8 cellular contexts compared by ENCODE assay signal in the genomic region with DNA sequence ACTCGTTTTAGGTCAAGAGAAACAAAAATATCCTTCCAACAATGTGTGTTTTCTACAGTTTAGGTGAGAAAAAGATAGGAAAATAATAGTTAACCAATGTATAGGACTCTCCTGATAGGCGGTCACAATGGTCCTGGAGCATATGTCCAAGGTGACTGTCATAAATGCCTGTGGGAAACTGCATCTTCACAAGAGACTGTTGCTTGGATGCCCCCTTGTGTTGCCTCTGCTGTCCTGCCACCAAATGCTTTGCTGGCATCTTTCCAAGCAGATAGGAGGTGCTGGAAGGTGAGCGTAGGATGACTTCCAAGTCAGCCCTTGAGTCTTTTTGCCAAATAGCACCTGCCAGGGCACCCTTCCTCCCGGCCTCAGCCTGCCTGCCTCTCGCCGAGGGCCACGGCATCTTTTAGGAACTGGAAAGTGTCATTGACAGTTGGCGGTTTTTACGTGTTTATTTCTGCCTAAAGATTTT. TPM values are rescaled to one million over a fixed set of nuclear protein-coding genes. Genes with fewer than 3 reads are reported as not detected.
DNase-seq lines count a peak whose midpoint lies in the region; ATAC-seq and TF ChIP-seq lines count a peak whose summit lies in the region.

No MANE protein-coding gene starts in this region.

- H3K27ac Mint-ChIP-seq in CD4-positive, alpha-beta memory T cell = peak overlapping the region; percentile 89 to 98 (median 95)
- H3K27ac Mint-ChIP-seq in activated naive CD8-positive, alpha-beta T cell treated with anti-CD3 and anti-CD28 coated beads, Interleukin-2, amount 50 U/mL, for 24 hours = peak overlapping the region; percentile 79

- no peaks in the 10 kb centered on the region for H3K27me3 Mint-ChIP-seq in CD4-positive, alpha-beta memory T cell
- no peaks in the 10 kb centered on the region for H3K27me3 Mint-ChIP-seq in activated naive CD8-positive, alpha-beta T cell treated with anti-CD3 and anti-CD28 coated beads, Interleukin-2, amount 50 U/mL, for 24 hours

- H3K27ac ChIP-seq in CD4-positive, alpha-beta memory T cell (ENCODE audit: low read depth, low read length) = peak overlapping the region; percentile 66
- H3K27ac ChIP-seq in RWPE2 (ENCODE audit: poor library complexity, severe bottlenecking) (no peak overlapping the region), iPS DF 6.9 (ENCODE audit: low read length) (no peak overlapping the region)

- peak; percentile 46 for TF ChIP-seq CTCF in RWPE2 (IDR thresholded peaks at IDR 0.05; ENCODE audit: poor library complexity, severe bottlenecking)

- peaks cover 15 to 36% (median 25%) of the 10 kb centered on the region in 4 donors for H3K4me1 Mint-ChIP-seq in CD4-positive, alpha-beta memory T cell
- H3K4me1 Mint-ChIP-seq in activated naive CD8-positive, alpha-beta T cell treated with anti-CD3 and anti-CD28 coated beads, Interleukin-2, amount 50 U/mL, for 24 hours = peaks cover 51% of the 10 kb centered on the region

- DNase-seq in CD4-positive, alpha-beta memory T cell = peak; percentile 76 to 84 (median 79)
- DNase-seq in HUDEP-2 (lab: John Stamatoyannopoulos, UW; ENCODE audit: unreplicated experiment in 76 of 76) (peak in 73 of 76 experiments; percentile 4 to 86 (median 55)), RWPE2 (ENCODE audit: low spot score) (no peak), iPS DF 6.9 (ENCODE audit: low read depth, low spot score) (peak; percentile 41)
- peak; percentile 46 for DNase-seq in activated naive CD8-positive, alpha-beta T cell treated with anti-CD3 and anti-CD28 coated beads, Interleukin-2, amount 50 U/mL, for 24 hours
- DNase-seq in stimulated activated CD4-positive, alpha-beta T cell treated with anti-CD3 and anti-CD28 coated beads, TNF-alpha, amount 100 ng/mL, for 24 hours (ENCODE audit: low read depth in 3 of 3) = peak; percentile 6 to 44 (median 42)

- peaks cover 8% of the 10 kb centered on the region for H3K36me3 ChIP-seq in CD4-positive, alpha-beta memory T cell (ENCODE audit: insufficient read depth, low read length)
- H3K36me3 ChIP-seq in RWPE2 (ENCODE audit: low read depth) (peaks cover 23% of the 10 kb centered on the region), iPS DF 6.9 (ENCODE audit: control insufficient read depth, insufficient read depth, low read length) (peaks cover 5% of the 10 kb centered on the region; the same call in 1 of the 2 replicates)

- POLR2A ChIA-PET in CD4-positive, alpha-beta memory T cell (lab: Charles Lee; ENCODE audit: partially characterized antibody) = interaction anchor here (1.1 to 3.7 kb wide), 2 partner anchors 25 to 72 kb away, joined by 4 to 23 read pairs; partner anchors contain the start of gene SACM1L

- H3K4me3 Mint-ChIP-seq in CD4-positive, alpha-beta memory T cell = peak overlapping the region; percentile 87 to 98 (median 92)
- H3K4me3 Mint-ChIP-seq in activated naive CD8-positive, alpha-beta T cell treated with anti-CD3 and anti-CD28 coated beads, Interleukin-2, amount 50 U/mL, for 24 hours = peak overlapping the region; percentile 77

- intact Hi-C loops in CD4-positive, alpha-beta memory T cell (cut with micrococcal nuclease) = loop anchor here (1.0 to 5.0 kb wide), 7 partner anchors 24 to 628 kb away; partner anchors contain the start of gene SACM1L

- no CpG with 5 or more reads among the region's 9 CpGs for WGBS in iPS DF 6.9 (ENCODE audit: insufficient coverage, insufficient read length)

- H3K4me3 ChIP-seq in CD4-positive, alpha-beta memory T cell (ENCODE audit: low read length in 2 of 2) = peak overlapping the region; percentile 70
- no peak overlapping the region for H3K4me3 ChIP-seq in RWPE2 (ENCODE audit: severe bottlenecking)
- H3K4me3 ChIP-seq in iPS DF 6.9 (ENCODE audit: low read length) = no peak overlapping the region

- H3K9me3 ChIP-seq in CD4-positive, alpha-beta memory T cell (ENCODE audit: control insufficient read depth in 1 of 2, low read length in 2 of 2) = no peaks in the 10 kb centered on the region
- H3K9me3 ChIP-seq in RWPE2 (ENCODE audit: severe bottlenecking) (no peaks in the 10 kb centered on the region), iPS DF 6.9 (ENCODE audit: control insufficient read depth, insufficient read depth, low read length) (no peaks in the 10 kb centered on the region)

- ATAC-seq in RWPE2 (ENCODE audit: low read depth) (no peak), GM21825 (IDR thresholded peaks at IDR 0.05; ENCODE audit: unreplicated experiment) (no peak), GM21529 (IDR thresholded peaks at IDR 0.05; ENCODE audit: unreplicated experiment) (no peak)
- no peak for ATAC-seq in activated naive CD8-positive, alpha-beta T cell treated with anti-CD3 and anti-CD28 coated beads, Interleukin-2, amount 50 U/mL, for 24 hours

- CTCF ChIA-PET in CD4-positive, alpha-beta memory T cell (lab: Charles Lee; ENCODE audit: partially characterized antibody) = interaction anchor here (0.9 to 15.4 kb wide), 13 partner anchors 8 to 630 kb away, joined by 3 to 471 read pairs (median 6); partner anchors contain the start of gene SACM1L

- peaks cover 22% of the 10 kb centered on the region for H3K4me1 ChIP-seq in CD4-positive, alpha-beta memory T cell (ENCODE audit: insufficient read depth, low read length)
- H3K4me1 ChIP-seq in RWPE2 (ENCODE audit: insufficient read depth, poor library complexity, severe bottlenecking) = peaks cover 18% of the 10 kb centered on the region
- no peaks in the 10 kb centered on the region for H3K4me1 ChIP-seq in iPS DF 6.9 (ENCODE audit: control insufficient read depth, insufficient read depth, low read length)

- H3K9me3 Mint-ChIP-seq in CD4-positive, alpha-beta memory T cell = no peaks in the 10 kb centered on the region
- no peaks in the 10 kb centered on the region for H3K9me3 Mint-ChIP-seq in activated naive CD8-positive, alpha-beta T cell treated with anti-CD3 and anti-CD28 coated beads, Interleukin-2, amount 50 U/mL, for 24 hours

- H3K36me3 Mint-ChIP-seq in CD4-positive, alpha-beta memory T cell = peaks cover 27 to 44% of the 10 kb centered on the region in 2 donors
- peaks cover 30% of the 10 kb centered on the region for H3K36me3 Mint-ChIP-seq in activated naive CD8-positive, alpha-beta T cell treated with anti-CD3 and anti-CD28 coated beads, Interleukin-2, amount 50 U/mL, for 24 hours (ENCODE audit: low read depth)

- H3K27me3 ChIP-seq in CD4-positive, alpha-beta memory T cell (ENCODE audit: insufficient read depth, low read length) = no peaks in the 10 kb centered on the region
- H3K27me3 ChIP-seq in RWPE2 (ENCODE audit: insufficient read depth, poor library complexity, severe bottlenecking) = no peaks in the 10 kb centered on the region
- no peaks in the 10 kb centered on the region for H3K27me3 ChIP-seq in iPS DF 6.9 (ENCODE audit: control insufficient read depth, insufficient read depth, low read length)

RNA-seq across cellular contexts. Expression of gene SACM1L, which starts 24.1 kb away (rescaled TPM):
- total RNA-seq in CD4-positive, alpha-beta memory T cell = 100 to 1,000 TPM in 1 of 2 experiments, 10 to 100 TPM in 1; 95.7 to 104 TPM
- 10 to 100 TPM; 27.6 to 39.1 TPM for polyA plus RNA-seq in CD4-positive, alpha-beta memory T cell

Comparison
In these comparisons a context has a peak if more than half of its experiments do, and no peak if none do; other contexts are left out.
1. H3K4me3 ChIP-seq: peak in CD4-positive, alpha-beta memory T cell (2 of 2); none in RWPE2 (single experiment) and iPS DF 6.9 (single experiment).